9 cellular contexts compared by ENCODE assay signal in genomic region chr3:47323431-47324277, GRCh38. TPM values are rescaled to one million over a fixed set of nuclear protein-coding genes. Genes with fewer than 3 reads are reported as not detected.
A peak's percentile ranks its signal among the peaks of the same experiment; 100 is the strongest.
DNase-seq lines count a peak whose midpoint lies in the region; ATAC-seq and TF ChIP-seq lines count a peak whose summit lies in the region.
"Had no signal": no experiment of that assay in that cellular context is flagged by ENCODE, and none has a peak within 500 bp of the region (broad histone marks: within the 10 kb centered on the region; RNA-seq: fewer than 3 reads in every experiment).

No MANE protein-coding gene starts in this region.

- H3K27ac ChIP-seq in GM23338 (ENCODE audit: low read depth) (peak overlapping the region; percentile 87), hepatocyte (peak overlapping the region; percentile 13), substantia nigra (ENCODE audit: low read depth, low read length, poor library complexity, severe bottlenecking) (no peak overlapping the region)
- H3K27ac ChIP-seq: suprapubic skin had no signal

- H3K4me2 ChIP-seq in GM23338 (no peak overlapping the region), hepatocyte (no peak overlapping the region)

- H3K9me3 ChIP-seq in hepatocyte (ENCODE audit: low read depth) = no peaks in the 10 kb centered on the region
- H3K9me3 ChIP-seq: suprapubic skin had no signal

- TF ChIP-seq CTCF in GM23338 (conservative IDR thresholded peaks at IDR 0.05; ENCODE audit: low read depth in 2 of 2) (no peak), hepatocyte (IDR thresholded peaks at IDR 0.05; ENCODE audit: poor library complexity) (no peak)

- H3K9me2 ChIP-seq in GM23338 (ENCODE audit: insufficient read depth) = no peaks in the 10 kb centered on the region
- H3K9me2 ChIP-seq in hepatocyte (replicated peaks; ENCODE audit: insufficient read depth) = no peaks in the 10 kb centered on the region

- DNase-seq in A172 (ENCODE audit: low spot score) (peak; percentile 30), GM23338 (ENCODE audit: low spot score) (no peak), hepatocyte (ENCODE audit: low spot score) (peak; percentile 19), substantia nigra (lab: John Stamatoyannopoulos, UW) (no peak), anterior cingulate cortex (lab: John Stamatoyannopoulos, UW) (no peak)

- peaks cover 64% of the 10 kb centered on the region for H3K36me3 Mint-ChIP-seq in GM23338 (ENCODE audit: low read depth)
- H3K36me3 Mint-ChIP-seq in activated T-helper 17 cell treated with anti-CD3 and anti-CD28 coated beads, Interleukin-2, amount 50 U/mL, for 72 hours (ENCODE audit: low read depth) = peaks cover 98% of the 10 kb centered on the region

- peaks cover 13% of the 10 kb centered on the region; the same call in 1 of the 2 replicates for H3F3A ChIP-seq in GM23338 (replicated peaks; ENCODE audit: low read depth)

- H3K4me1 ChIP-seq in GM23338 (ENCODE audit: insufficient read depth) = no peaks in the 10 kb centered on the region
- no peaks in the 10 kb centered on the region for H3K4me1 ChIP-seq in hepatocyte (ENCODE audit: insufficient read depth)

- H3K27ac Mint-ChIP-seq in GM23338 = no peak overlapping the region
- H3K27ac Mint-ChIP-seq in activated T-helper 17 cell treated with anti-CD3 and anti-CD28 coated beads, Interleukin-2, amount 50 U/mL, for 72 hours = peak overlapping the region; percentile 77

- ATAC-seq in GM23338 (peak; percentile 51), GM19324 (IDR thresholded peaks at IDR 0.05; ENCODE audit: low FRiP score, unreplicated experiment) (no peak), HG02885 (IDR thresholded peaks at IDR 0.05; ENCODE audit: poor library complexity, unreplicated experiment) (no peak)
- peak; percentile 28 for ATAC-seq in activated T-helper 17 cell treated with anti-CD3 and anti-CD28 coated beads, Interleukin-2, amount 50 U/mL, for 72 hours (replicated peaks)

- no peak overlapping the region for H2AFZ ChIP-seq in GM23338
- H2AFZ ChIP-seq in hepatocyte = no peak overlapping the region

- no peaks in the 10 kb centered on the region for H3K4me1 Mint-ChIP-seq in GM23338
- no peaks in the 10 kb centered on the region for H3K4me1 Mint-ChIP-seq in activated T-helper 17 cell treated with anti-CD3 and anti-CD28 coated beads, Interleukin-2, amount 50 U/mL, for 72 hours

- peaks cover 5% of the 10 kb centered on the region; the same call in 1 of the 2 replicates for H4K20me1 ChIP-seq in GM23338 (replicated peaks; ENCODE audit: insufficient read depth)
- no peaks in the 10 kb centered on the region for H4K20me1 ChIP-seq in hepatocyte (ENCODE audit: insufficient read depth, poor library complexity, severe bottlenecking)

- 78% methylated on average over 8 of the region's 8 CpGs for WGBS in hepatocyte (ENCODE audit: low lambda C conversion rate, missing lambda C conversion rate)

- H3K4me3 ChIP-seq in GM23338 (no peak overlapping the region), hepatocyte (no peak overlapping the region)
- H3K4me3 ChIP-seq: suprapubic skin had no signal

- no peaks in the 10 kb centered on the region for H3K27me3 ChIP-seq in GM23338 (ENCODE audit: insufficient read depth)
- no peaks in the 10 kb centered on the region for H3K27me3 ChIP-seq in hepatocyte
- H3K27me3 ChIP-seq: suprapubic skin had no signal

- H3K79me2 ChIP-seq in GM23338 (replicated peaks; ENCODE audit: insufficient read depth) (0 out of 2 replicates have a peak, but pooled peaks cover 5% of the 10 kb centered on the region), hepatocyte (no peaks in the 10 kb centered on the region)

- H3K9me3 Mint-ChIP-seq in GM23338 = no peaks in the 10 kb centered on the region
- H3K9me3 Mint-ChIP-seq in activated T-helper 17 cell treated with anti-CD3 and anti-CD28 coated beads, Interleukin-2, amount 50 U/mL, for 72 hours = no peaks in the 10 kb centered on the region

- H3K27me3 Mint-ChIP-seq in GM23338 (ENCODE audit: insufficient read depth, low read depth, poor library complexity) = no peaks in the 10 kb centered on the region
- no peaks in the 10 kb centered on the region for H3K27me3 Mint-ChIP-seq in activated T-helper 17 cell treated with anti-CD3 and anti-CD28 coated beads, Interleukin-2, amount 50 U/mL, for 72 hours

- H3K36me3 ChIP-seq in GM23338 (ENCODE audit: insufficient read depth) (peaks cover 10% of the 10 kb centered on the region; the same call in 1 of the 2 replicates), hepatocyte (replicated peaks; ENCODE audit: insufficient read depth, low read depth) (no peaks in the 10 kb centered on the region)

- H3K4me3 Mint-ChIP-seq in GM23338 = no peak overlapping the region
- H3K4me3 Mint-ChIP-seq in activated T-helper 17 cell treated with anti-CD3 and anti-CD28 coated beads, Interleukin-2, amount 50 U/mL, for 72 hours = no peak overlapping the region

TF ChIP-seq in GM23338, 12 proteins besides CTCF, POLR2A, EP300 and RAD21 (continues in another document):
- TF ChIP-seq ZNF114 (CRISPR knock-in tag; IDR thresholded peaks at IDR 0.05) (no peak), REST (IDR thresholded peaks at IDR 0.05; ENCODE audit: unreplicated experiment) (no peak)

RNA-seq across cellular contexts. Expression of gene KLHL18, which starts 40.9 kb away (rescaled TPM):
- 12.1 and 14.9 TPM in 2 replicates for total RNA-seq in A172 (2014; rRNA removed; shearing (Covaris generic))
- total RNA-seq in GM23338 (2014; rRNA removed; shearing (Covaris generic)) = 16.8 and 18.1 TPM in 2 replicates
- 11.3 and 13.9 TPM in 2 replicates for polyA plus RNA-seq in GM23338 (2016; fragmentation: Nextera tagmentation; extraction: Ambion mirVana)
- 10 to 100 TPM; 19.1 to 54.8 TPM for total RNA-seq in activated T-helper 17 cell treated with anti-CD3 and anti-CD28 coated beads, Interleukin-2, amount 50 U/mL, for 72 hours
- 10.8 and 11.6 TPM in 2 replicates for total RNA-seq in hepatocyte
- 13.6 and 15.1 TPM in 2 replicates for polyA plus RNA-seq in hepatocyte

RNA-seq across cellular contexts. Expression of gene KIF9, which starts 41.1 kb away (rescaled TPM):
- 9.1 and 12.2 TPM in 2 replicates for total RNA-seq in A172 (2014; rRNA removed; shearing (Covaris generic))
- total RNA-seq in GM23338 (2014; rRNA removed; shearing (Covaris generic)) = 4.1 and 14.0 TPM in 2 replicates
- 10.3 and 12.6 TPM in 2 replicates for polyA plus RNA-seq in GM23338 (2016; fragmentation: Nextera tagmentation; extraction: Ambion mirVana)
- 1 to 10 TPM; 3.0 to 5.6 TPM for total RNA-seq in activated T-helper 17 cell treated with anti-CD3 and anti-CD28 coated beads, Interleukin-2, amount 50 U/mL, for 72 hours
- total RNA-seq in hepatocyte = 4.2 and 10.4 TPM in 2 replicates
- 5.3 and 9.8 TPM in 2 replicates for polyA plus RNA-seq in hepatocyte

RNA-seq across cellular contexts. Expression of gene PTPN23, which starts 57.2 kb away (rescaled TPM):
- 12.1 and 15.1 TPM in 2 replicates for total RNA-seq in A172 (2014; rRNA removed; shearing (Covaris generic))
- 33.9 and 48.8 TPM in 2 replicates for total RNA-seq in GM23338 (2014; rRNA removed; shearing (Covaris generic))
- polyA plus RNA-seq in GM23338 (2016; fragmentation: Nextera tagmentation; extraction: Ambion mirVana) = 14.3 and 16.1 TPM in 2 replicates
- total RNA-seq in activated T-helper 17 cell treated with anti-CD3 and anti-CD28 coated beads, Interleukin-2, amount 50 U/mL, for 72 hours = 10 to 100 TPM; 28.7 to 32.0 TPM
- total RNA-seq in hepatocyte = 7.4 and 11.9 TPM in 2 replicates
- 20.5 and 22.8 TPM in 2 replicates for polyA plus RNA-seq in hepatocyte

Comparison
In these comparisons a context has a peak if more than half of its experiments do, and no peak if none do; other contexts are left out.
1. DNase-seq: peak in A172 (single experiment) and hepatocyte (single experiment); none in GM23338 (single experiment), substantia nigra (0 of 49) and anterior cingulate cortex (0 of 58).
2. ATAC-seq: peak in GM23338 (single experiment) and activated T-helper 17 cell treated with anti-CD3 and anti-CD28 coated beads, Interleukin-2, amount 50 U/mL, for 72 hours (single experiment); none in GM19324 (single experiment) and HG02885 (single experiment).